Comparison of ENCODE assay signal across 8 cellular contexts in the genomic region with DNA sequence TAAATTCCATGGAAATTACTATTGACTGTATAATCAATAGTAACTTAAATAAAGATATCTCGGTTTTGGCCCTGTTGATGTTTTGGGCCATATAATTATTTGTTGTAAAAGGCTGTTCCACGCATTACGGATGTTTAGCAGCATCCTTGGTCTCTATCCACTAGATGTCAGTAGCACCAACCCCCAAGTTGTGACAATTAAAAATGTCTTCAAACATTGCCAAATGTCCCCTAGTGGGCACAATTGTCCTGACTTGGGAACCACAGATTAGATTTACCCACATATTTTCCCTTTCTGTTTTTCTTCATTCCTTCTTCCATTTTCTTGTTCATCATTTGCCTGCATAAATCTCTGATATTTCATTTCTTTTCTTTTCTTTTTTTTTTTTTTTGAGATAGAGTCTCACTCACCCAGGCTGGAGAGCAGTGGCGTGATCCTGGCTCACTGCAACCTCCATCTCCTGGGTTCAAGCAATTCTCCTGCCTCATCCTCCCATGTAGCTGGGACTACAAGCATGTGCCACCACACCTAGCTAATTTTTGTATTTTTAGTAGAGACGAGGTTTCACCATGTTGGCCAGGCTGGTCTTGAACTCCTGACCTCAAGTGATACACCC. TPM values are rescaled to one million over a fixed set of nuclear protein-coding genes. Genes with fewer than 3 reads are reported as not detected.
DNase-seq lines count a peak whose midpoint lies in the region; ATAC-seq, FAIRE-seq and TF ChIP-seq lines count a peak whose summit lies in the region.

No MANE protein-coding gene starts in this region.

- ATAC-seq in memory B cell (ENCODE audit: low read depth), result peak; percentile 78

- BruUV-seq in MCF 10A (replicated peaks; lab: Mats Ljungman, UMichigan), result no TSS peak

- peaks cover 9% of the 10 kb centered on the region for H3K4me1 Mint-ChIP-seq in MCF 10A (ENCODE audit: insufficient read depth, unreplicated experiment)
- H3K4me1 Mint-ChIP-seq in memory B cell, result peaks cover 2% of the 10 kb centered on the region

- peaks cover 8% of the 10 kb centered on the region for H3K9me3 Mint-ChIP-seq in MCF 10A (ENCODE audit: unreplicated experiment)
- peaks cover 3% of the 10 kb centered on the region for H3K9me3 Mint-ChIP-seq in memory B cell

- H3K27ac Mint-ChIP-seq in MCF 10A (ENCODE audit: low read depth, unreplicated experiment) (no peak overlapping the region), memory B cell (no peak overlapping the region)

- H3K4me3 Mint-ChIP-seq in MCF 10A (ENCODE audit: unreplicated experiment) (no peak overlapping the region), memory B cell (no peak overlapping the region)

- CTCF ChIA-PET in MCF 10A (lab: Yijun Ruan, JAX), result interaction anchor here (0.6 to 3.8 kb wide), 14 partner anchors 8 to 845 kb away, joined by 3 to 54 read pairs (median 3); a partner anchor contains a TSS

- DNase-seq in NCI-H1417 (lab: John Stamatoyannopoulos, UW), result peak; percentile 15 to 74 (median 33)
- DNase-seq in NCI-H1417 treated with DMSO at 0.1 percent for 48 hours (lab: John Stamatoyannopoulos, UW), result no peak
- peak; percentile 9 for DNase-seq in GM19239 (ENCODE audit: insufficient read length, low spot score)
- DNase-seq in NCI-H69 (lab: John Stamatoyannopoulos, UW), result peak; percentile 66
- DNase-seq in MCF 10A (ENCODE audit: unreplicated experiment), result peak; percentile 67
- DNase-seq in memory B cell (ENCODE audit: low spot score in 2 of 2), result peak in 1 of 2 donors; percentile 37
- DNase-seq in effector CD8-positive, alpha-beta T cell (lab: John Stamatoyannopoulos, UW), result no peak
- no peak for DNase-seq in stimulated activated CD8-positive, alpha-beta memory T cell treated with anti-CD3 and anti-CD28 coated beads, Interleukin-4, amount 100 ng/mL, for 48 hours

- POLR2A ChIA-PET in MCF 10A (lab: Yijun Ruan, JAX), result interaction anchor here (0.7 to 0.9 kb wide), 2 partner anchors 36 to 245 kb away, joined by 4 to 5 read pairs; a partner anchor contains a TSS

- intact Hi-C loops in MCF 10A (cut with micrococcal nuclease), result loop anchor here (1.0 kb wide), 1 partner anchor 179 kb away; no protein-coding TSS in a partner anchor

- FAIRE-seq in GM19239 (lab: Jason Lieb, UNC), result peak; percentile 82

- TF ChIP-seq CTCF in MCF 10A (IDR thresholded peaks at IDR 0.05; ENCODE audit: unreplicated experiment), result peak; percentile 68

- peaks cover 27% of the 10 kb centered on the region for H3K27me3 Mint-ChIP-seq in MCF 10A (ENCODE audit: insufficient read depth, unreplicated experiment)
- H3K27me3 Mint-ChIP-seq in memory B cell, result peaks cover 9% of the 10 kb centered on the region

- H3K36me3 Mint-ChIP-seq in MCF 10A (ENCODE audit: insufficient read depth, unreplicated experiment) (no peaks in the 10 kb centered on the region), memory B cell (peaks cover 3% of the 10 kb centered on the region)

RNA-seq across cellular contexts. Expression of a gene that starts 13.6 kb away (rescaled TPM):
- total RNA-seq in MCF 10A (2022), result not detected in 2 replicates

RNA-seq across cellular contexts. Expression of a gene that starts 36.9 kb away (rescaled TPM):
- total RNA-seq in MCF 10A (2022), result not detected in 2 replicates

RNA-seq across cellular contexts. Expression of a gene that starts 38.4 kb away (rescaled TPM):
- not detected in 2 replicates for total RNA-seq in MCF 10A (2022)

RNA-seq across cellular contexts. Expression of a gene that starts 45.5 kb away (rescaled TPM):
- total RNA-seq in MCF 10A (2022), result not detected in 2 replicates

RNA-seq across cellular contexts. Expression of a gene that starts 53.4 kb away (rescaled TPM):
- not detected in 2 replicates for total RNA-seq in MCF 10A (2022)

Comparison
In these comparisons a context has a peak if more than half of its experiments do, and no peak if none do; other contexts are left out.
1. DNase-seq: peak in NCI-H1417 (3 of 3), GM19239 (single experiment), NCI-H69 (single experiment) and MCF 10A (single experiment); none in NCI-H1417 treated with DMSO at 0.1 percent for 48 hours (single experiment), effector CD8-positive, alpha-beta T cell (single experiment) and stimulated activated CD8-positive, alpha-beta memory T cell treated with anti-CD3 and anti-CD28 coated beads, Interleukin-4, amount 100 ng/mL, for 48 hours (single experiment).